ENCODE assay signal across 1 cellular context in the genomic region with DNA sequence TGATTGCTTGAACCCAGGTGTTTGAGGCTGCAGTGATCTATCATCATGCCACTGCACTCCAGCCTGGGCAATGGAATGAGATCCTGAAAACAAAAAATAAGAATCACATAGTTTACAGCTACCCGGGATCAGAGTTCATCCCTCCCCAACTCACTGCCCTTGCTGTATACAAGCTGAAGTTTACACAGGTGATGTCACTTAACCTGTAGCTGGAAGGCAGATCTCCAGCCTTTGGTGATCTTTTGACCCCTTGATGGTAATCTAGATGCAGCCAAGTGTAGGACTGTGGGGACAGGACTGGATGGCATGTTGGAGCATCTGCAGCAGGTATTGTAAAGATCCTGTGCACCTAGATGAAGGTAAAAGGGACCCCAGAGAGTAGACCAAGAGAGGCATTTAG.
TF ChIP-seq lines count a peak whose summit lies in the region.

No MANE protein-coding gene starts in this region.

TF ChIP-seq in HepG2, 621 proteins besides CTCF, POLR2A, EP300 and RAD21 (continued from another document):
- no peak for TF ChIP-seq CEBPB (IDR thresholded peaks at IDR 0.05; ENCODE audit: borderline replicate concordance, low read depth, low read length)
- TF ChIP-seq MTF1 (CRISPR knock-in tag; IDR thresholded peaks at IDR 0.05): no peak
- no peak for TF ChIP-seq ZNF557 (CRISPR knock-in tag; IDR thresholded peaks at IDR 0.05)
- no peak for TF ChIP-seq ZNF678 (CRISPR knock-in tag; IDR thresholded peaks at IDR 0.05)
- TF ChIP-seq, protein P1, sequence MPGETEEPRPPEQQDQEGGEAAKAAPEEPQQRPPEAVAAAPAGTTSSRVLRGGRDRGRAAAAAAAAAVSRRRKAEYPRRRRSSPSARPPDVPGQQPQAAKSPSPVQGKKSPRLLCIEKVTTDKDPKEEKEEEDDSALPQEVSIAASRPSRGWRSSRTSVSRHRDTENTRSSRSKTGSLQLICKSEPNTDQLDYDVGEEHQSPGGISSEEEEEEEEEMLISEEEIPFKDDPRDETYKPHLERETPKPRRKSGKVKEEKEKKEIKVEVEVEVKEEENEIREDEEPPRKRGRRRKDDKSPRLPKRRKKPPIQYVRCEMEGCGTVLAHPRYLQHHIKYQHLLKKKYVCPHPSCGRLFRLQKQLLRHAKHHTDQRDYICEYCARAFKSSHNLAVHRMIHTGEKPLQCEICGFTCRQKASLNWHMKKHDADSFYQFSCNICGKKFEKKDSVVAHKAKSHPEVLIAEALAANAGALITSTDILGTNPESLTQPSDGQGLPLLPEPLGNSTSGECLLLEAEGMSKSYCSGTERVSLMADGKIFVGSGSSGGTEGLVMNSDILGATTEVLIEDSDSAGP (CRISPR knock-in tag; IDR thresholded peaks at IDR 0.05; ENCODE audit: borderline replicate concordance): no peak
- TF ChIP-seq ZIK1 (CRISPR knock-in tag; IDR thresholded peaks at IDR 0.05; ENCODE audit: borderline replicate concordance, low read depth): no peak
- TF ChIP-seq, protein P2, sequence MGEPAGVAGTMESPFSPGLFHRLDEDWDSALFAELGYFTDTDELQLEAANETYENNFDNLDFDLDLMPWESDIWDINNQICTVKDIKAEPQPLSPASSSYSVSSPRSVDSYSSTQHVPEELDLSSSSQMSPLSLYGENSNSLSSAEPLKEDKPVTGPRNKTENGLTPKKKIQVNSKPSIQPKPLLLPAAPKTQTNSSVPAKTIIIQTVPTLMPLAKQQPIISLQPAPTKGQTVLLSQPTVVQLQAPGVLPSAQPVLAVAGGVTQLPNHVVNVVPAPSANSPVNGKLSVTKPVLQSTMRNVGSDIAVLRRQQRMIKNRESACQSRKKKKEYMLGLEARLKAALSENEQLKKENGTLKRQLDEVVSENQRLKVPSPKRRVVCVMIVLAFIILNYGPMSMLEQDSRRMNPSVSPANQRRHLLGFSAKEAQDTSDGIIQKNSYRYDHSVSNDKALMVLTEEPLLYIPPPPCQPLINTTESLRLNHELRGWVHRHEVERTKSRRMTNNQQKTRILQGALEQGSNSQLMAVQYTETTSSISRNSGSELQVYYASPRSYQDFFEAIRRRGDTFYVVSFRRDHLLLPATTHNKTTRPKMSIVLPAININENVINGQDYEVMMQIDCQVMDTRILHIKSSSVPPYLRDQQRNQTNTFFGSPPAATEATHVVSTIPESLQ (CRISPR knock-in tag; conservative IDR thresholded peaks at IDR 0.05): no peak
- TF ChIP-seq KLF9 (CRISPR knock-in tag; IDR thresholded peaks at IDR 0.05; ENCODE audit: low read depth): no peak
- no peak for TF ChIP-seq EED (CRISPR knock-in tag; IDR thresholded peaks at IDR 0.05)
- no peak for TF ChIP-seq ZNF780A (CRISPR knock-in tag; IDR thresholded peaks at IDR 0.05)
- TF ChIP-seq, protein P3, sequence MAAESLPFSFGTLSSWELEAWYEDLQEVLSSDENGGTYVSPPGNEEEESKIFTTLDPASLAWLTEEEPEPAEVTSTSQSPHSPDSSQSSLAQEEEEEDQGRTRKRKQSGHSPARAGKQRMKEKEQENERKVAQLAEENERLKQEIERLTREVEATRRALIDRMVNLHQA (CRISPR knock-in tag; IDR thresholded peaks at IDR 0.05): no peak
- no peak for TF ChIP-seq ZKSCAN5 (CRISPR knock-in tag; IDR thresholded peaks at IDR 0.05)
- no peak for TF ChIP-seq ZNF549 (CRISPR knock-in tag; IDR thresholded peaks at IDR 0.05)
- no peak for TF ChIP-seq FOXA1 (IDR thresholded peaks at IDR 0.05)
- TF ChIP-seq FOXA1 (CRISPR knock-in tag; IDR thresholded peaks at IDR 0.05): peak; percentile 50; the same call in 1 of the 2 replicates
- no peak for TF ChIP-seq MAF1 (CRISPR knock-in tag; IDR thresholded peaks at IDR 0.05; ENCODE audit: borderline replicate concordance)
- no peak for TF ChIP-seq ZBTB26 (CRISPR knock-in tag; IDR thresholded peaks at IDR 0.05; ENCODE audit: borderline replicate concordance)
- no peak for TF ChIP-seq ZBTB38 (CRISPR knock-in tag; IDR thresholded peaks at IDR 0.05)
- no peak for TF ChIP-seq PHF21A (CRISPR knock-in tag; IDR thresholded peaks at IDR 0.05)
- no peak for TF ChIP-seq ADNP (CRISPR knock-in tag; IDR thresholded peaks at IDR 0.05)
- no peak for TF ChIP-seq ETV5 (CRISPR knock-in tag; IDR thresholded peaks at IDR 0.05; ENCODE audit: borderline replicate concordance)
- TF ChIP-seq HNF4A (CRISPR knock-in tag; IDR thresholded peaks at IDR 0.05): peak; percentile 87
- TF ChIP-seq ZBTB25 (CRISPR knock-in tag; IDR thresholded peaks at IDR 0.05): no peak
- no peak for TF ChIP-seq SNRNP70 (IDR thresholded peaks at IDR 0.05; ENCODE audit: low read depth, low read length)
- no peak for TF ChIP-seq ZNF343 (CRISPR knock-in tag; IDR thresholded peaks at IDR 0.05)
- TF ChIP-seq MBD4 (IDR thresholded peaks at IDR 0.05; ENCODE audit: borderline replicate concordance, low read length): no peak
- no peak for TF ChIP-seq ZNF567 (CRISPR knock-in tag; IDR thresholded peaks at IDR 0.05; ENCODE audit: borderline replicate concordance)
- peak; percentile 55; the same call in 1 of the 2 replicates for TF ChIP-seq FOXO1 (CRISPR knock-in tag; IDR thresholded peaks at IDR 0.05)
- TF ChIP-seq ARNTL (CRISPR knock-in tag; IDR thresholded peaks at IDR 0.05): no peak
- no peak for TF ChIP-seq SOX6 (IDR thresholded peaks at IDR 0.05)
- TF ChIP-seq SOX6 (CRISPR knock-in tag; IDR thresholded peaks at IDR 0.05): peak; percentile 46; the same call in 1 of the 2 replicates
- TF ChIP-seq, protein P4, sequence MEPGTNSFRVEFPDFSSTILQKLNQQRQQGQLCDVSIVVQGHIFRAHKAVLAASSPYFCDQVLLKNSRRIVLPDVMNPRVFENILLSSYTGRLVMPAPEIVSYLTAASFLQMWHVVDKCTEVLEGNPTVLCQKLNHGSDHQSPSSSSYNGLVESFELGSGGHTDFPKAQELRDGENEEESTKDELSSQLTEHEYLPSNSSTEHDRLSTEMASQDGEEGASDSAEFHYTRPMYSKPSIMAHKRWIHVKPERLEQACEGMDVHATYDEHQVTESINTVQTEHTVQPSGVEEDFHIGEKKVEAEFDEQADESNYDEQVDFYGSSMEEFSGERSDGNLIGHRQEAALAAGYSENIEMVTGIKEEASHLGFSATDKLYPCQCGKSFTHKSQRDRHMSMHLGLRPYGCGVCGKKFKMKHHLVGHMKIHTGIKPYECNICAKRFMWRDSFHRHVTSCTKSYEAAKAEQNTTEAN (CRISPR knock-in tag; conservative IDR thresholded peaks at IDR 0.05): no peak
- no peak for TF ChIP-seq TP53 (CRISPR knock-in tag; conservative IDR thresholded peaks at IDR 0.05)
- no peak for TF ChIP-seq PLRG1 (conservative IDR thresholded peaks at IDR 0.05)
- TF ChIP-seq HOMEZ (CRISPR knock-in tag; IDR thresholded peaks at IDR 0.05; ENCODE audit: low read depth): peak; percentile 71; the same call in 1 of the 2 replicates
- TF ChIP-seq DNMT3B (CRISPR knock-in tag; conservative IDR thresholded peaks at IDR 0.05): no peak
- TF ChIP-seq, protein P5, sequence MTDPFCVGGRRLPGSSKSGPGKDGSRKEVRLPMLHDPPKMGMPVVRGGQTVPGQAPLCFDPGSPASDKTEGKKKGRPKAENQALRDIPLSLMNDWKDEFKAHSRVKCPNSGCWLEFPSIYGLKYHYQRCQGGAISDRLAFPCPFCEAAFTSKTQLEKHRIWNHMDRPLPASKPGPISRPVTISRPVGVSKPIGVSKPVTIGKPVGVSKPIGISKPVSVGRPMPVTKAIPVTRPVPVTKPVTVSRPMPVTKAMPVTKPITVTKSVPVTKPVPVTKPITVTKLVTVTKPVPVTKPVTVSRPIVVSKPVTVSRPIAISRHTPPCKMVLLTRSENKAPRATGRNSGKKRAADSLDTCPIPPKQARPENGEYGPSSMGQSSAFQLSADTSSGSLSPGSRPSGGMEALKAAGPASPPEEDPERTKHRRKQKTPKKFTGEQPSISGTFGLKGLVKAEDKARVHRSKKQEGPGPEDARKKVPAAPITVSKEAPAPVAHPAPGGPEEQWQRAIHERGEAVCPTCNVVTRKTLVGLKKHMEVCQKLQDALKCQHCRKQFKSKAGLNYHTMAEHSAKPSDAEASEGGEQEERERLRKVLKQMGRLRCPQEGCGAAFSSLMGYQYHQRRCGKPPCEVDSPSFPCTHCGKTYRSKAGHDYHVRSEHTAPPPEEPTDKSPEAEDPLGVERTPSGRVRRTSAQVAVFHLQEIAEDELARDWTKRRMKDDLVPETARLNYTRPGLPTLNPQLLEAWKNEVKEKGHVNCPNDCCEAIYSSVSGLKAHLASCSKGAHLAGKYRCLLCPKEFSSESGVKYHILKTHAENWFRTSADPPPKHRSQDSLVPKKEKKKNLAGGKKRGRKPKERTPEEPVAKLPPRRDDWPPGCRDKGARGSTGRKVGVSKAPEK (CRISPR knock-in tag; IDR thresholded peaks at IDR 0.05; ENCODE audit: borderline replicate concordance): no peak
- TF ChIP-seq ZNF121 (CRISPR knock-in tag; IDR thresholded peaks at IDR 0.05): no peak
- no peak for TF ChIP-seq GPN1 (CRISPR knock-in tag; IDR thresholded peaks at IDR 0.05; ENCODE audit: borderline replicate concordance)
- no peak for TF ChIP-seq ZNF841 (CRISPR knock-in tag; IDR thresholded peaks at IDR 0.05; ENCODE audit: borderline replicate concordance)
- TF ChIP-seq SCMH1 (CRISPR knock-in tag; IDR thresholded peaks at IDR 0.05; ENCODE audit: borderline replicate concordance): no peak
- no peak for TF ChIP-seq PHF5A (CRISPR knock-in tag; IDR thresholded peaks at IDR 0.05; ENCODE audit: low read depth, unreplicated experiment)
- no peak for TF ChIP-seq ZNF441 (CRISPR knock-in tag; IDR thresholded peaks at IDR 0.05; ENCODE audit: borderline replicate concordance)
- TF ChIP-seq RAD51 (IDR thresholded peaks at IDR 0.05; ENCODE audit: borderline replicate concordance): no peak
